10 cellular contexts compared by ENCODE assay signal in the genomic region with DNA sequence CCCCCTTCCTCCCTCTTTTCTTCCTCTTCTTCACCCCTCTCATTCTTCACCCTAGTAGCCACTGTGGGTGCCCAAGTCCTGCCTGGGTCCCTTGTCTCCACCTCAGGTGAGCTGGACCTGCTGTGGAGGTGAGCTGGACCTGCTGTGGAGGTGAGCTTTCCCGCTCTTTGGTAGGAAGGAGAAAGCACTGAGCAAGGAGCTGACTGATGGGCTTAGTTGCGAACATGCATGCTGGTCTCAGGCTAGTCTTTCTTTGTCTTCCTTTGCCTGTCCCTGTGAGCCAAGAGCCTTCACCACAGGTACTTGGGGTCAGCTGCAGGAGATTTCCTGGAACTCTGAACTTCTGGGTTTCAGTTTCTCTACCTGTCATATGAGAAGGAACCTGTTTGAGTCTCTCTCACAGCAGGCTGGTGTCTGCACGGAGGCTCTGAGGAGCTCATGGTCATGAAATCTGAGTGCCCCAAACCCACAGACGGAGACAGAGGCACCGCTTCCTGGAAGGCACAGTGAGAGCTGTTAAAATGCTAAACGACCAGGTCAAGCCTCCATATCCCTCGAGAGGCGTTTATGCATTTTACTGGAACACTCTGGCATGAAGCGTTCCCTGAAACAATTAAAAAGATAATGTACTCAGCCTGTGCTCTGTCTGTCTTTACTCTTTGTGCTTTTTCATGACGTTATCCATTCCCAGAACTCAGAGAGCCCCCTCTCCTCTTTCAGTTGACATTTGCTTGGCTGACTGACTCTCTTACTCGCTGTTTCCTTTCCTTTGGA.
A peak's percentile ranks its signal among the peaks of the same experiment; 100 is the strongest.
DNase-seq lines count a peak whose midpoint lies in the region; ATAC-seq and TF ChIP-seq lines count a peak whose summit lies in the region.
"Had no signal": no experiment of that assay in that cellular context is flagged by ENCODE, and none has a peak within 500 bp of the region (broad histone marks: within the 10 kb centered on the region; RNA-seq: fewer than 3 reads in every experiment).

No MANE protein-coding gene starts in this region.

- intact Hi-C loops in right cardiac atrium (cut with DNase I): loop anchor here in 1 of 4 donors (10.0 kb wide), 1 partner anchor 60 kb away; no protein-coding TSS in a partner anchor
- intact Hi-C loops in Right ventricle myocardium superior (cut with DNase I): no loop called here
- intact Hi-C loops in left lung (cut with DNase I): no loop called here

- POLR2A ChIA-PET in WTC11 (lab: Charles Lee): no interaction called here

- ATAC-seq in right cardiac atrium (peak; percentile 25 to 51), Right ventricle myocardium superior (ENCODE audit: poor library complexity) (no peak), WTC11 (peak; percentile 74), left lung (peak; percentile 16), left lobe of liver (no peak)
- ATAC-seq: esophagus mucosa had no signal

- H3K27ac Mint-ChIP-seq in WTC11: peak overlapping the region; percentile 86
- no peak overlapping the region for H3K27ac Mint-ChIP-seq in endothelial cell (ENCODE audit: unreplicated experiment)
- H3K27ac Mint-ChIP-seq: B cell had no signal

- CTCF ChIA-PET in WTC11 (lab: Charles Lee): no interaction called here

- no peaks in the 10 kb centered on the region for H3K36me3 Mint-ChIP-seq in WTC11
- no peaks in the 10 kb centered on the region for H3K36me3 Mint-ChIP-seq in endothelial cell (ENCODE audit: low read depth, unreplicated experiment)

- no peak overlapping the region for H3K27ac ChIP-seq in right cardiac atrium (ENCODE audit: low read length)
- no peak overlapping the region for H3K27ac ChIP-seq in left lung

- H3K4me3 Mint-ChIP-seq in WTC11 (no peak overlapping the region; the same call in 1 of the 2 replicates), endothelial cell (ENCODE audit: unreplicated experiment) (no peak overlapping the region)
- H3K4me3 Mint-ChIP-seq: B cell had no signal

- no peaks in the 10 kb centered on the region for H3K36me3 ChIP-seq in left lung

- peaks cover 15% of the 10 kb centered on the region for H3K9me3 Mint-ChIP-seq in WTC11
- peaks cover 4% of the 10 kb centered on the region for H3K9me3 Mint-ChIP-seq in endothelial cell (ENCODE audit: unreplicated experiment)

- no peak for TF ChIP-seq CTCF in WTC11 (IDR thresholded peaks at IDR 0.05)
- TF ChIP-seq CTCF in left lung (IDR thresholded peaks at IDR 0.05): no peak
- no peak for TF ChIP-seq CTCF in endothelial cell (IDR thresholded peaks at IDR 0.05; ENCODE audit: unreplicated experiment)

- whole genome bisulfite sequencing in right cardiac atrium: 33% methylated on average over 11 of the region's 11 CpGs

- H3K4me1 Mint-ChIP-seq in WTC11 (peaks cover 33% of the 10 kb centered on the region), endothelial cell (ENCODE audit: unreplicated experiment) (peaks cover 5% of the 10 kb centered on the region)

- H3K4me1 ChIP-seq in right cardiac atrium (ENCODE audit: control insufficient read depth, insufficient read depth, low read length) (no peaks in the 10 kb centered on the region), left lung (peaks cover 13 to 26% of the 10 kb centered on the region in 2 donors)

- H3K27me3 ChIP-seq in right cardiac atrium (ENCODE audit: control insufficient read depth, insufficient read depth): no peaks in the 10 kb centered on the region
- H3K27me3 ChIP-seq in left lung: no peaks in the 10 kb centered on the region

- H3K4me3 ChIP-seq in right cardiac atrium (ENCODE audit: low read length) (no peak overlapping the region), left lung (no peak overlapping the region)

- H3K9me3 ChIP-seq in right cardiac atrium (ENCODE audit: control insufficient read depth, low read length) (no peaks in the 10 kb centered on the region), left lung (no peaks in the 10 kb centered on the region)

- H3K27me3 Mint-ChIP-seq in WTC11 (ENCODE audit: low read depth) (no peaks in the 10 kb centered on the region; the same call in 1 of the 2 replicates), endothelial cell (ENCODE audit: unreplicated experiment) (peaks cover 4% of the 10 kb centered on the region)

- no peak for DNase-seq in right cardiac atrium
- DNase-seq in Right ventricle myocardium superior: no peak
- no peak for DNase-seq in WTC11 (ENCODE audit: low spot score)
- no peak for DNase-seq in left lung
- peak; percentile 41 for DNase-seq in ureter (ENCODE audit: low spot score)
- no peak for DNase-seq in left lobe of liver (ENCODE audit: low spot score)
- no peak for DNase-seq in endothelial cell (ENCODE audit: low spot score)
- no peak for DNase-seq in T1000 (lab: John Stamatoyannopoulos, UW)

TF ChIP-seq in WTC11, 78 proteins besides CTCF, POLR2A, EP300 and RAD21 (continues in another document):
- TF ChIP-seq, protein P1, sequence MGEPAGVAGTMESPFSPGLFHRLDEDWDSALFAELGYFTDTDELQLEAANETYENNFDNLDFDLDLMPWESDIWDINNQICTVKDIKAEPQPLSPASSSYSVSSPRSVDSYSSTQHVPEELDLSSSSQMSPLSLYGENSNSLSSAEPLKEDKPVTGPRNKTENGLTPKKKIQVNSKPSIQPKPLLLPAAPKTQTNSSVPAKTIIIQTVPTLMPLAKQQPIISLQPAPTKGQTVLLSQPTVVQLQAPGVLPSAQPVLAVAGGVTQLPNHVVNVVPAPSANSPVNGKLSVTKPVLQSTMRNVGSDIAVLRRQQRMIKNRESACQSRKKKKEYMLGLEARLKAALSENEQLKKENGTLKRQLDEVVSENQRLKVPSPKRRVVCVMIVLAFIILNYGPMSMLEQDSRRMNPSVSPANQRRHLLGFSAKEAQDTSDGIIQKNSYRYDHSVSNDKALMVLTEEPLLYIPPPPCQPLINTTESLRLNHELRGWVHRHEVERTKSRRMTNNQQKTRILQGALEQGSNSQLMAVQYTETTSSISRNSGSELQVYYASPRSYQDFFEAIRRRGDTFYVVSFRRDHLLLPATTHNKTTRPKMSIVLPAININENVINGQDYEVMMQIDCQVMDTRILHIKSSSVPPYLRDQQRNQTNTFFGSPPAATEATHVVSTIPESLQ (CRISPR knock-in tag; IDR thresholded peaks at IDR 0.05): no peak
- TF ChIP-seq, protein P2, sequence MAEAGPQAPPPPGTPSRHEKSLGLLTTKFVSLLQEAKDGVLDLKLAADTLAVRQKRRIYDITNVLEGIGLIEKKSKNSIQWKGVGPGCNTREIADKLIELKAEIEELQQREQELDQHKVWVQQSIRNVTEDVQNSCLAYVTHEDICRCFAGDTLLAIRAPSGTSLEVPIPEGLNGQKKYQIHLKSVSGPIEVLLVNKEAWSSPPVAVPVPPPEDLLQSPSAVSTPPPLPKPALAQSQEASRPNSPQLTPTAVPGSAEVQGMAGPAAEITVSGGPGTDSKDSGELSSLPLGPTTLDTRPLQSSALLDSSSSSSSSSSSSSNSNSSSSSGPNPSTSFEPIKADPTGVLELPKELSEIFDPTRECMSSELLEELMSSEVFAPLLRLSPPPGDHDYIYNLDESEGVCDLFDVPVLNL (CRISPR knock-in tag; IDR thresholded peaks at IDR 0.05; ENCODE audit: borderline replicate concordance, low read depth): no peak
- TF ChIP-seq, protein P3, sequence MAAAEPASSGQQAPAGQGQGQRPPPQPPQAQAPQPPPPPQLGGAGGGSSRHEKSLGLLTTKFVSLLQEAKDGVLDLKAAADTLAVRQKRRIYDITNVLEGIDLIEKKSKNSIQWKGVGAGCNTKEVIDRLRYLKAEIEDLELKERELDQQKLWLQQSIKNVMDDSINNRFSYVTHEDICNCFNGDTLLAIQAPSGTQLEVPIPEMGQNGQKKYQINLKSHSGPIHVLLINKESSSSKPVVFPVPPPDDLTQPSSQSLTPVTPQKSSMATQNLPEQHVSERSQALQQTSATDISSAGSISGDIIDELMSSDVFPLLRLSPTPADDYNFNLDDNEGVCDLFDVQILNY (CRISPR knock-in tag; IDR thresholded peaks at IDR 0.05): no peak
- TF ChIP-seq ZNF138 (CRISPR knock-in tag; conservative IDR thresholded peaks at IDR 0.05) (no peak), FOXK1 (CRISPR knock-in tag; IDR thresholded peaks at IDR 0.05) (no peak)
- TF ChIP-seq, protein P4, sequence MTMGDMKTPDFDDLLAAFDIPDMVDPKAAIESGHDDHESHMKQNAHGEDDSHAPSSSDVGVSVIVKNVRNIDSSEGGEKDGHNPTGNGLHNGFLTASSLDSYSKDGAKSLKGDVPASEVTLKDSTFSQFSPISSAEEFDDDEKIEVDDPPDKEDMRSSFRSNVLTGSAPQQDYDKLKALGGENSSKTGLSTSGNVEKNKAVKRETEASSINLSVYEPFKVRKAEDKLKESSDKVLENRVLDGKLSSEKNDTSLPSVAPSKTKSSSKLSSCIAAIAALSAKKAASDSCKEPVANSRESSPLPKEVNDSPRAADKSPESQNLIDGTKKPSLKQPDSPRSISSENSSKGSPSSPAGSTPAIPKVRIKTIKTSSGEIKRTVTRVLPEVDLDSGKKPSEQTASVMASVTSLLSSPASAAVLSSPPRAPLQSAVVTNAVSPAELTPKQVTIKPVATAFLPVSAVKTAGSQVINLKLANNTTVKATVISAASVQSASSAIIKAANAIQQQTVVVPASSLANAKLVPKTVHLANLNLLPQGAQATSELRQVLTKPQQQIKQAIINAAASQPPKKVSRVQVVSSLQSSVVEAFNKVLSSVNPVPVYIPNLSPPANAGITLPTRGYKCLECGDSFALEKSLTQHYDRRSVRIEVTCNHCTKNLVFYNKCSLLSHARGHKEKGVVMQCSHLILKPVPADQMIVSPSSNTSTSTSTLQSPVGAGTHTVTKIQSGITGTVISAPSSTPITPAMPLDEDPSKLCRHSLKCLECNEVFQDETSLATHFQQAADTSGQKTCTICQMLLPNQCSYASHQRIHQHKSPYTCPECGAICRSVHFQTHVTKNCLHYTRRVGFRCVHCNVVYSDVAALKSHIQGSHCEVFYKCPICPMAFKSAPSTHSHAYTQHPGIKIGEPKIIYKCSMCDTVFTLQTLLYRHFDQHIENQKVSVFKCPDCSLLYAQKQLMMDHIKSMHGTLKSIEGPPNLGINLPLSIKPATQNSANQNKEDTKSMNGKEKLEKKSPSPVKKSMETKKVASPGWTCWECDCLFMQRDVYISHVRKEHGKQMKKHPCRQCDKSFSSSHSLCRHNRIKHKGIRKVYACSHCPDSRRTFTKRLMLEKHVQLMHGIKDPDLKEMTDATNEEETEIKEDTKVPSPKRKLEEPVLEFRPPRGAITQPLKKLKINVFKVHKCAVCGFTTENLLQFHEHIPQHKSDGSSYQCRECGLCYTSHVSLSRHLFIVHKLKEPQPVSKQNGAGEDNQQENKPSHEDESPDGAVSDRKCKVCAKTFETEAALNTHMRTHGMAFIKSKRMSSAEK (CRISPR knock-in tag; IDR thresholded peaks at IDR 0.05; ENCODE audit: borderline replicate concordance): no peak
- TF ChIP-seq, protein P5, sequence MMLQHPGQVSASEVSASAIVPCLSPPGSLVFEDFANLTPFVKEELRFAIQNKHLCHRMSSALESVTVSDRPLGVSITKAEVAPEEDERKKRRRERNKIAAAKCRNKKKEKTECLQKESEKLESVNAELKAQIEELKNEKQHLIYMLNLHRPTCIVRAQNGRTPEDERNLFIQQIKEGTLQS (CRISPR knock-in tag; conservative IDR thresholded peaks at IDR 0.05): no peak

Comparison
In these comparisons a context has a peak if more than half of its experiments do, and no peak if none do; other contexts are left out.
1. ATAC-seq: peak in right cardiac atrium (2 of 2), WTC11 (single experiment) and left lung (single experiment); none in Right ventricle myocardium superior (single experiment) and left lobe of liver (single experiment).